ENCODE assay signal across 8 cellular contexts in genomic region chr16:1351582-1352362, GRCh38. TPM values are rescaled to one million over a fixed set of nuclear protein-coding genes. Genes with fewer than 3 reads are reported as not detected.
A peak's percentile ranks its signal among the peaks of the same experiment; 100 is the strongest.
DNase-seq lines count a peak whose midpoint lies in the region; ATAC-seq and TF ChIP-seq lines count a peak whose summit lies in the region.

TSS of gene GNPTG (plus strand) at chr16:1351931. CDS start at chr16:1351966, 35 bp downstream.
TSS of gene TSR3 (minus strand) at chr16:1351878. CDS start at chr16:1351804, 74 bp downstream.

- no peak for TF ChIP-seq CTCF in AG04449 (IDR thresholded peaks at IDR 0.05; ENCODE audit: insufficient read depth, low read length, missing control alignments)
- no peak for TF ChIP-seq CTCF in left lung (IDR thresholded peaks at IDR 0.05)

- H3K4me1 ChIP-seq in left lung: peaks cover 8 to 41% of the 10 kb centered on the region in 2 donors

- H3K27me3 ChIP-seq in left lung: no peaks in the 10 kb centered on the region

- peak within 1 kb of the TSS in 1 of 2 donors; percentile 74 for H3K27ac ChIP-seq in left lung

- DNase-seq in AG04449 (ENCODE audit: low read depth, low spot score) (peak; percentile 46), NCI-H226 (peak; percentile 89), dedifferentiated amniotic fluid mesenchymal stem cell (ENCODE audit: extremely low spot score) (peak; percentile 60), left lung (peak; percentile 88 to 96)
- DNase-seq in activated CD4-positive, alpha-beta T cell treated with anti-CD3 and anti-CD28 coated beads, Interleukin-2, amount 50 U/mL, for 1 hour: peak; percentile 79
- peak; percentile 85 to 88 for DNase-seq in stimulated activated CD4-positive, alpha-beta T cell treated with anti-CD3 and anti-CD28 coated beads, Interleukin-2, amount 100 ng/mL, for 24 hours

- CTCF ChIA-PET in AG04449 (lab: Yijun Ruan, JAX): interaction anchor here (0.6 to 1.6 kb wide), 2 partner anchors 9 to 14 kb away, joined by 3 read pairs; no protein-coding TSS in a partner anchor

- H3K4me3 ChIP-seq in AG04449 (ENCODE audit: low read depth, low read length) (peak within 1 kb of the TSS; percentile 90), left lung (peak within 1 kb of the TSS; percentile 99 to 100)

- H3K9me3 ChIP-seq in left lung: no peaks in the 10 kb centered on the region

- intact Hi-C loops in left lung (cut with DNase I): no loop called here

- POLR2A ChIA-PET in AG04449 (lab: Yijun Ruan, JAX): no interaction called here

- peak; percentile 78 for ATAC-seq in GM18520 (IDR thresholded peaks at IDR 0.05; ENCODE audit: unreplicated experiment)
- ATAC-seq in HG03064 (IDR thresholded peaks at IDR 0.05; ENCODE audit: low read depth, unreplicated experiment): peak; percentile 65
- ATAC-seq in left lung: peak; percentile 88

- peaks cover 0 to 35% of the 10 kb centered on the region in 2 donors for H3K36me3 ChIP-seq in left lung

RNA-seq across cellular contexts. Expression of gene GNPTG, which starts in this region (rescaled TPM):
- total RNA-seq in left lung: 10 to 100 TPM; 74.2 to 97.4 TPM

RNA-seq across cellular contexts. Expression of gene TSR3, which starts in this region (rescaled TPM):
- 10 to 100 TPM; 46.3 to 57.0 TPM for total RNA-seq in left lung
